8 cellular contexts compared by ENCODE assay signal in genomic region chr17:68437979-68438877, GRCh38. TPM values are rescaled to one million over a fixed set of nuclear protein-coding genes. Genes with fewer than 3 reads are reported as not detected.
DNase-seq lines count a peak whose midpoint lies in the region; ATAC-seq and TF ChIP-seq lines count a peak whose summit lies in the region.

No MANE protein-coding gene starts in this region.

- peak overlapping the region; percentile 62 for H3K4me3 Mint-ChIP-seq in T-helper 1 cell treated with Interleukin-12 subunit alpha and Interleukin-12 subunit beta and Interleukin-4 antibody, amounts not matched to agents 30 μg/mL and 1 μg/mL, for 36 hours
- H3K4me3 Mint-ChIP-seq in naive thymus-derived CD8-positive, alpha-beta T cell, result peak overlapping the region; percentile 60 to 87 (median 80)

- no peaks in the 10 kb centered on the region for H3K27me3 ChIP-seq in dorsolateral prefrontal cortex

- peak overlapping the region in 4 of 59 donors; percentile 7 to 24 (median 11) for H3K4me3 ChIP-seq in dorsolateral prefrontal cortex

- peak; percentile 20 for DNase-seq in activated T-cell treated with anti-CD3 and anti-CD28 coated beads for 1 hour (ENCODE audit: low read depth)
- DNase-seq in activated T-cell treated with anti-CD3 and anti-CD28 coated beads for 4 hours, result no peak
- DNase-seq in dorsolateral prefrontal cortex, result no peak
- peak in 7 of 10 donors; percentile 20 to 73 (median 44) for DNase-seq in naive thymus-derived CD8-positive, alpha-beta T cell
- no peak for DNase-seq in D341Med (ENCODE audit: low spot score)
- DNase-seq in HCEC 1CT, result no peak

- H3K9me3 Mint-ChIP-seq in T-helper 1 cell treated with Interleukin-12 subunit alpha and Interleukin-12 subunit beta and Interleukin-4 antibody, amounts not matched to agents 30 μg/mL and 1 μg/mL, for 36 hours, result no peaks in the 10 kb centered on the region
- no peaks in the 10 kb centered on the region for H3K9me3 Mint-ChIP-seq in naive thymus-derived CD8-positive, alpha-beta T cell

- intact Hi-C loops in dorsolateral prefrontal cortex (cut with DNase I), result loop anchor here in 1 of 2 donors (10.0 kb wide), 1 partner anchor 143 kb away; the partner anchor contains the start of genes ARSG and SLC16A6

- H3K4me1 Mint-ChIP-seq in T-helper 1 cell treated with Interleukin-12 subunit alpha and Interleukin-12 subunit beta and Interleukin-4 antibody, amounts not matched to agents 30 μg/mL and 1 μg/mL, for 36 hours (ENCODE audit: low read depth), result peaks cover 48% of the 10 kb centered on the region
- H3K4me1 Mint-ChIP-seq in naive thymus-derived CD8-positive, alpha-beta T cell, result peaks cover 13 to 60% (median 50%) of the 10 kb centered on the region in 4 donors

- H3K27ac Mint-ChIP-seq in T-helper 1 cell treated with Interleukin-12 subunit alpha and Interleukin-12 subunit beta and Interleukin-4 antibody, amounts not matched to agents 30 μg/mL and 1 μg/mL, for 36 hours, result peak overlapping the region; percentile 86
- peak overlapping the region; percentile 69 to 95 (median 90) for H3K27ac Mint-ChIP-seq in naive thymus-derived CD8-positive, alpha-beta T cell

- H3K36me3 Mint-ChIP-seq in T-helper 1 cell treated with Interleukin-12 subunit alpha and Interleukin-12 subunit beta and Interleukin-4 antibody, amounts not matched to agents 30 μg/mL and 1 μg/mL, for 36 hours (ENCODE audit: low read depth), result peaks cover 26% of the 10 kb centered on the region
- no peaks in the 10 kb centered on the region for H3K36me3 Mint-ChIP-seq in naive thymus-derived CD8-positive, alpha-beta T cell

- ATAC-seq in HG03025 (IDR thresholded peaks at IDR 0.05; ENCODE audit: low FRiP score, unreplicated experiment), result peak; percentile 55
- peak; percentile 79 to 83 for ATAC-seq in naive thymus-derived CD8-positive, alpha-beta T cell

- TF ChIP-seq CTCF in dorsolateral prefrontal cortex (IDR thresholded peaks at IDR 0.05 in 54 of 56, conservative IDR thresholded peaks at IDR 0.05 in 2 of 56; ENCODE audit: low read depth in 1 of 56, partially characterized antibody in 56 of 56), result no peak

- peak overlapping the region in 52 of 59 donors; percentile 2 to 82 (median 59) for H3K27ac ChIP-seq in dorsolateral prefrontal cortex

- POLR2A ChIA-PET in naive thymus-derived CD8-positive, alpha-beta T cell (lab: Charles Lee), result interaction anchor here (0.7 to 10.1 kb wide), 15 partner anchors 13 to 1180 kb away, joined by 3 to 94 read pairs (median 4); partner anchors contain the start of genes AMZ2, ARSG, SLC16A6 and WIPI1

- no peaks in the 10 kb centered on the region for H3K27me3 Mint-ChIP-seq in T-helper 1 cell treated with Interleukin-12 subunit alpha and Interleukin-12 subunit beta and Interleukin-4 antibody, amounts not matched to agents 30 μg/mL and 1 μg/mL, for 36 hours (ENCODE audit: low read depth)
- no peaks in the 10 kb centered on the region for H3K27me3 Mint-ChIP-seq in naive thymus-derived CD8-positive, alpha-beta T cell

RNA-seq across cellular contexts. Expression of gene WIPI1, which starts 19.1 kb away (rescaled TPM):
- 10 to 100 TPM; 15.3 to 48.2 (median 24.5) TPM for total RNA-seq in dorsolateral prefrontal cortex
- 1 to 10 TPM; 3.2 to 3.5 TPM for total RNA-seq in naive thymus-derived CD8-positive, alpha-beta T cell
- 1 to 10 TPM; 2.5 to 8.3 (median 2.7) TPM for polyA plus RNA-seq in naive thymus-derived CD8-positive, alpha-beta T cell

Comparison
In these comparisons a context has a peak if more than half of its experiments do, and no peak if none do; other contexts are left out.
1. DNase-seq: peak in activated T-cell treated with anti-CD3 and anti-CD28 coated beads for 1 hour (single experiment) and naive thymus-derived CD8-positive, alpha-beta T cell (7 of 10); none in activated T-cell treated with anti-CD3 and anti-CD28 coated beads for 4 hours (single experiment), dorsolateral prefrontal cortex (0 of 10), D341Med (single experiment) and HCEC 1CT (single experiment).